Comparison of ENCODE assay signal across 1 cellular context in genomic region chr11:94834931-94835330, GRCh38.
TF ChIP-seq lines count a peak whose summit lies in the region.

No MANE protein-coding gene starts in this region.

TF ChIP-seq in IMR-90, 13 proteins besides CTCF, POLR2A, EP300 and RAD21:
- TF ChIP-seq CEBPB (IDR thresholded peaks at IDR 0.05; ENCODE audit: low read depth, low read length) (no peak), MXI1 (IDR thresholded peaks at IDR 0.05; ENCODE audit: borderline replicate concordance, low read depth, low read length) (no peak), MAFK (IDR thresholded peaks at IDR 0.05; ENCODE audit: low read depth, low read length) (no peak), NFE2L2 (IDR thresholded peaks at IDR 0.05; ENCODE audit: low read depth, low read length) (no peak), FOS (IDR thresholded peaks at IDR 0.05; ENCODE audit: low read depth, low read length) (no peak), MAZ (IDR thresholded peaks at IDR 0.05; ENCODE audit: borderline replicate concordance, low read depth, low read length) (no peak), BHLHE40 (IDR thresholded peaks at IDR 0.05; ENCODE audit: low read depth, low read length) (no peak), RCOR1 (IDR thresholded peaks at IDR 0.05; ENCODE audit: insufficient replicate concordance, low read length) (no peak)
- TF ChIP-seq, protein P1, sequence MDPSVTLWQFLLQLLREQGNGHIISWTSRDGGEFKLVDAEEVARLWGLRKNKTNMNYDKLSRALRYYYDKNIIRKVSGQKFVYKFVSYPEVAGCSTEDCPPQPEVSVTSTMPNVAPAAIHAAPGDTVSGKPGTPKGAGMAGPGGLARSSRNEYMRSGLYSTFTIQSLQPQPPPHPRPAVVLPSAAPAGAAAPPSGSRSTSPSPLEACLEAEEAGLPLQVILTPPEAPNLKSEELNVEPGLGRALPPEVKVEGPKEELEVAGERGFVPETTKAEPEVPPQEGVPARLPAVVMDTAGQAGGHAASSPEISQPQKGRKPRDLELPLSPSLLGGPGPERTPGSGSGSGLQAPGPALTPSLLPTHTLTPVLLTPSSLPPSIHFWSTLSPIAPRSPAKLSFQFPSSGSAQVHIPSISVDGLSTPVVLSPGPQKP (IDR thresholded peaks at IDR 0.05; ENCODE audit: borderline replicate concordance, low read depth, low read length), result no peak
